Comparison of ENCODE assay signal across 25 cellular contexts in genomic region chr6:138943089-138943625, GRCh38.
"Had no signal": no experiment of that assay in that cellular context is flagged by ENCODE, and none has a peak within 500 bp of the region (broad histone marks: within the 10 kb centered on the region; RNA-seq: fewer than 3 reads in every experiment).

No MANE protein-coding gene starts in this region.

- DNase-seq: activated CD4-positive, alpha-beta T cell treated with anti-CD3 and anti-CD28 coated beads for 4 hours; activated CD4-positive, alpha-beta T cell treated with anti-CD3 and anti-CD28 coated beads, Interleukin-2, amount 50 U/mL, for 48 hours; activated CD4-positive, CD25-positive, alpha-beta regulatory T cell; activated T-cell treated with anti-CD3 and anti-CD28 coated beads, Interleukin-2, amount 50 U/mL, for 48 hours; cerebellar nuclear complex; colonic mucosa; dorsolateral prefrontal cortex; effector memory CD4-positive, alpha-beta T cell; erythroblast; foreskin keratinocyte; heart right ventricle; lower lobe of right lung; mesendoderm; natural killer cell; right cardiac atrium; stimulated activated CD4-positive, alpha-beta T cell treated with anti-CD3 and anti-CD28 coated beads, Interleukin-2, amount 100 ng/mL, for 48 hours; stimulated activated naive CD4-positive, alpha-beta T cell treated with Interleukin-2 at 50 U/mL for 16 hours; T-cell had no signal

- H3K9me3 ChIP-seq: ascending aorta, colonic mucosa, heart right ventricle, left lung, lower lobe of right lung, tibial nerve had no signal

- ATAC-seq: activated naive CD4-positive, alpha-beta T cell treated with anti-CD3 and anti-CD28 coated beads, Interleukin-2, amount 50 U/mL, for 72 hours; foreskin keratinocyte; heart right ventricle; left lung; lower lobe of right lung; natural killer cell; right cardiac atrium; T-cell had no signal

- H3K9me3 Mint-ChIP-seq: activated naive CD4-positive, alpha-beta T cell treated with anti-CD3 and anti-CD28 coated beads, Interleukin-2, amount 50 U/mL, for 72 hours; T-cell had no signal

- H3K36me3 ChIP-seq: colonic mucosa had no signal

- H3K4me1 ChIP-seq: colonic mucosa, lower lobe of right lung had no signal

- H3K36me3 Mint-ChIP-seq: natural killer cell had no signal

- H3K27ac ChIP-seq: ascending aorta, cardiac muscle cell, colonic mucosa, heart right ventricle, left lung, lower lobe of right lung, tibial nerve had no signal

- H3K4me3 Mint-ChIP-seq: natural killer cell, T-cell had no signal

- H3K27ac Mint-ChIP-seq: activated T-helper 2 cell treated with anti-CD3 and anti-CD28 coated beads, Interferon-gamma antibody, Interleukin-2, Interleukin-4, amounts not matched to agents 10 μg/mL and 5 μg/mL and 100 μg/mL, durations not matched to agents 14 hours and 24 hours and 36 hours had no signal

- H3K4me3 ChIP-seq: ascending aorta, cardiac muscle cell, colonic mucosa, dorsolateral prefrontal cortex, heart right ventricle, left lung, lower lobe of right lung, tibial nerve had no signal

- H3K27me3 Mint-ChIP-seq: brain, T-cell had no signal

- H3K27me3 ChIP-seq: ascending aorta, cardiac muscle cell, colonic mucosa, dorsolateral prefrontal cortex, foreskin keratinocyte, heart right ventricle, left lung, tibial nerve had no signal
